14 cellular contexts compared by ENCODE assay signal in the genomic region with DNA sequence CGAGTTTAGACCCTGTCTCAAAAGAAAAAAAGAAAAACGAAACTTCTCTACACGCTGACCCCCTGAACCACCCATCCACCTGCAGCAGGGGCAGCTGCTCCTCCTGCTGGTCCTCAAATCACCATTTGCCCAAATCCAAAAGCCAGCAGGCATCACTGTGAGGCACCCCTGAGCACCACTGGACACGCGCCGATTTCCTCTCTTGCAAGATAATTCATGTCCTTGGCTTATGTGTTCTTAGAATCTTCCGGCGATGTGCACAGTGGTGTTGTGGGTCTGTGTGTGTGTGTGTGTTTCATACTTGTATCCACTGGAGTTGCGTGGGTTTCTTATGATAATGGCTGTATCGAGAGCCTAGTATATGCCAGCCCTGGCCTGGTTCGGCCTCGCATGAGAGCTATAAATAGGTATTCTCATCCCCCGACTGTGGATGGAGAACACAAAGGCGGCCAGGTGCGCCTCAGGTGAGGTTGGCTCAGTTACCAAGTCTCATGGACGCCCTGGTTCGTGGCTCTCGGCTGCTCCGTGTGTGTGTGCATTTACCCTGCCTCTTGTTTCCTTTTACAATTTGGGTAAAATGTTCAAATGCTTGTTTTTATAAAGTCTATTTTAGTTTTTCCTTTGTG.
DNase-seq lines count a peak whose midpoint lies in the region; ATAC-seq and TF ChIP-seq lines count a peak whose summit lies in the region.
"Had no signal": no experiment of that assay in that cellular context is flagged by ENCODE, and none has a peak within 500 bp of the region (broad histone marks: within the 10 kb centered on the region; RNA-seq: fewer than 3 reads in every experiment).

No MANE protein-coding gene starts in this region.

- TF ChIP-seq CTCF in brain (conservative IDR thresholded peaks at IDR 0.05) (no peak), nephron progenitor cell (IDR thresholded peaks at IDR 0.05) (no peak)

- peaks cover 20% of the 10 kb centered on the region for H3K4me1 Mint-ChIP-seq in stimulated activated naive CD8-positive, alpha-beta T cell treated with anti-CD3 and anti-CD28 coated beads, Interleukin-15, Interleukin-2, amounts not matched to agents 100 ng/mL and 50 ng/mL, for 24 hours (ENCODE audit: low read depth)
- H3K4me1 Mint-ChIP-seq in brain = peaks cover 27% of the 10 kb centered on the region
- H3K4me1 Mint-ChIP-seq in nephron progenitor cell = peaks cover 13% of the 10 kb centered on the region
- H3K4me1 Mint-ChIP-seq in activated CD4-positive, alpha-beta memory T cell treated with anti-CD3 and anti-CD28 coated beads for 36 hours (ENCODE audit: low read depth) = peaks cover 19% of the 10 kb centered on the region

- intact Hi-C loops in activated CD4-positive, alpha-beta memory T cell treated with anti-CD3 and anti-CD28 coated beads for 36 hours (cut with micrococcal nuclease) = no loop called here

- peak overlapping the region; percentile 39 for H3K4me3 Mint-ChIP-seq in stimulated activated naive CD8-positive, alpha-beta T cell treated with anti-CD3 and anti-CD28 coated beads, Interleukin-15, Interleukin-2, amounts not matched to agents 100 ng/mL and 50 ng/mL, for 24 hours
- H3K4me3 Mint-ChIP-seq in brain = no peak overlapping the region
- H3K4me3 Mint-ChIP-seq in nephron progenitor cell = no peak overlapping the region
- no peak overlapping the region for H3K4me3 Mint-ChIP-seq in activated CD4-positive, alpha-beta memory T cell treated with anti-CD3 and anti-CD28 coated beads for 36 hours

- peaks cover 21% of the 10 kb centered on the region for H3K36me3 Mint-ChIP-seq in stimulated activated naive CD8-positive, alpha-beta T cell treated with anti-CD3 and anti-CD28 coated beads, Interleukin-15, Interleukin-2, amounts not matched to agents 100 ng/mL and 50 ng/mL, for 24 hours (ENCODE audit: low read depth)
- H3K36me3 Mint-ChIP-seq in brain = peaks cover 46% of the 10 kb centered on the region
- peaks cover 60% of the 10 kb centered on the region for H3K36me3 Mint-ChIP-seq in nephron progenitor cell (ENCODE audit: low read depth)
- peaks cover 29% of the 10 kb centered on the region for H3K36me3 Mint-ChIP-seq in activated CD4-positive, alpha-beta memory T cell treated with anti-CD3 and anti-CD28 coated beads for 36 hours

- no peak for DNase-seq in stimulated activated naive CD8-positive, alpha-beta T cell treated with anti-CD3 and anti-CD28 coated beads, Interleukin-15, Interleukin-2, amounts not matched to agents 100 U/mL and 50 U/mL, for 24 hours
- DNase-seq in nephron progenitor cell = no peak
- DNase-seq in midbrain (lab: John Stamatoyannopoulos, UW) = no peak
- no peak for DNase-seq in activated CD4-positive, alpha-beta memory T cell treated with anti-CD3 and anti-CD28 coated beads for 36 hours
- no peak for DNase-seq in DMS 273 (lab: John Stamatoyannopoulos, UW; ENCODE audit: unreplicated experiment)
- no peak for DNase-seq in COLO829 (ENCODE audit: low spot score)
- DNase-seq: activated CD4-positive, alpha-beta T cell treated with anti-CD3 and anti-CD28 coated beads, Interleukin-2, amount 50 U/mL, for 1 hour; DND-41; heart right ventricle; NCI-H1436; NCI-H226; SIG-M5 had no signal

- POLR2A ChIA-PET in activated CD4-positive, alpha-beta memory T cell treated with anti-CD3 and anti-CD28 coated beads for 36 hours (lab: Charles Lee) = no interaction called here

- ATAC-seq in stimulated activated naive CD8-positive, alpha-beta T cell treated with anti-CD3 and anti-CD28 coated beads, Interleukin-15, Interleukin-2, amounts not matched to agents 100 U/mL and 50 U/mL, for 24 hours = no peak

- CTCF ChIA-PET in activated CD4-positive, alpha-beta memory T cell treated with anti-CD3 and anti-CD28 coated beads for 36 hours (lab: Charles Lee) = no interaction called here

- no peaks in the 10 kb centered on the region for H3K9me3 Mint-ChIP-seq in stimulated activated naive CD8-positive, alpha-beta T cell treated with anti-CD3 and anti-CD28 coated beads, Interleukin-15, Interleukin-2, amounts not matched to agents 100 ng/mL and 50 ng/mL, for 24 hours
- H3K9me3 Mint-ChIP-seq in brain (peaks cover 1 to 3% (median 2%) of the 10 kb centered on the region in 5 experiments), nephron progenitor cell (peaks cover 2% of the 10 kb centered on the region)
- peaks cover under 1% of the 10 kb centered on the region for H3K9me3 Mint-ChIP-seq in activated CD4-positive, alpha-beta memory T cell treated with anti-CD3 and anti-CD28 coated beads for 36 hours

- H3K27me3 Mint-ChIP-seq in stimulated activated naive CD8-positive, alpha-beta T cell treated with anti-CD3 and anti-CD28 coated beads, Interleukin-15, Interleukin-2, amounts not matched to agents 100 ng/mL and 50 ng/mL, for 24 hours = no peaks in the 10 kb centered on the region
- H3K27me3 Mint-ChIP-seq in brain = no peaks in the 10 kb centered on the region
- H3K27me3 Mint-ChIP-seq in nephron progenitor cell (ENCODE audit: low read depth, poor library complexity) = peaks cover 3% of the 10 kb centered on the region
- H3K27me3 Mint-ChIP-seq in activated CD4-positive, alpha-beta memory T cell treated with anti-CD3 and anti-CD28 coated beads for 36 hours = no peaks in the 10 kb centered on the region

- peak overlapping the region; percentile 13 for H3K27ac Mint-ChIP-seq in stimulated activated naive CD8-positive, alpha-beta T cell treated with anti-CD3 and anti-CD28 coated beads, Interleukin-15, Interleukin-2, amounts not matched to agents 100 ng/mL and 50 ng/mL, for 24 hours
- H3K27ac Mint-ChIP-seq in brain (peak overlapping the region in 4 of 5 experiments; percentile 20 to 89 (median 42)), nephron progenitor cell (peak overlapping the region; percentile 18)
- H3K27ac Mint-ChIP-seq in activated CD4-positive, alpha-beta memory T cell treated with anti-CD3 and anti-CD28 coated beads for 36 hours = no peak overlapping the region
